8 cellular contexts compared by ENCODE assay signal in the genomic region with DNA sequence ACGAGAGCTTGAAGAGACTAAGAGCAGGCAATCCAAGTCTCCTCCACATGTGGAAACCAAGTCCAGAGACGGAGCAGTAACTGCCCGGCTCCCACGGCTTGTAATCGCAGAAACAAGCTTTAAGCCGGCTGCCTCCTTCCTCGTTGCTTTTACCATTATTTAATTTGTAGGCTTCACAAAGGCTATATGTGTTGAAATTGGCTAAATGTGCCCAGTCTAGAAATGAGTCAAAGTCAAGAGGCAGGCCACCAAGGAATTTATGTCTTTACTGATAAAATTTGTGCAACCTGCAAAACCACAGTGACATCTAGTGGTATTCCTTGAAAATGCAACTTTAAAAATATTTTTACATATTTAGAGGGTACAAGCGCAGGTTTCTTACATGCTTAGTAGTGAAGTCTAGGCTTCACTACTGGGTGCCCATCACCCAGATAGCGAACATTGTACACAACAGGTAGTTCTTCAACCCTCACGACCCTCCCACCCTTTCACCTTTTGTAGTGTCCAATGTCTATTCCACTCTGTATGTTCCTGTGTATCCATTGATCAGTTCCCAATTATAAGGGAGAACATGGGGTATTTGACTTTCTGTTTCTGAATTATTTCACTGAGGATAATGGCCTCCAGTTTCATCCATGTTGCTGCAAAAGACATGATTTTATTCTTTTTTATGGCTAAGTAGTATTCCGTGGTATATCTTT. TPM values are rescaled to one million over a fixed set of nuclear protein-coding genes. Genes with fewer than 3 reads are reported as not detected.
DNase-seq lines count a peak whose midpoint lies in the region; ATAC-seq and TF ChIP-seq lines count a peak whose summit lies in the region.

No MANE protein-coding gene starts in this region.

- dilution Hi-C loops in mammary epithelial cell (cut with HindIII; ENCODE audit: low sequenced_read_pairs), result no loop called here

- H3K36me3 ChIP-seq in mammary epithelial cell (ENCODE audit: insufficient read depth, low read length) (no peaks in the 10 kb centered on the region), tibial artery (no peaks in the 10 kb centered on the region)

- no peaks in the 10 kb centered on the region for H3K27me3 ChIP-seq in mammary epithelial cell (ENCODE audit: insufficient read depth, low read length)
- no peaks in the 10 kb centered on the region for H3K27me3 ChIP-seq in tibial artery

- intact Hi-C loops in mammary epithelial cell (cut with micrococcal nuclease), result loop anchor here (1.0 to 10.0 kb wide), 5 partner anchors 438 to 1371 kb away; no protein-coding TSS in a partner anchor
- intact Hi-C loops in left colon (cut with DNase I, micrococcal nuclease), result no loop called here
- intact Hi-C loops in tibial artery (cut with DNase I; ENCODE audit: low total_unique reads), result loop anchor here (10.0 kb wide), 1 partner anchor 1058 kb away; no protein-coding TSS in a partner anchor

- H4K20me1 ChIP-seq in mammary epithelial cell (ENCODE audit: insufficient read depth, low read length), result no peaks in the 10 kb centered on the region

- no peak overlapping the region for H3K4me3 ChIP-seq in mammary epithelial cell (replicated peaks in 1 of 3; ENCODE audit: insufficient read depth in 1 of 3, low read depth in 2 of 3, low read length in 3 of 3)
- peak overlapping the region; percentile 11 to 19 for H3K4me3 ChIP-seq in tibial artery

- no TSS peak for BruUV-seq in mammary epithelial cell (replicated peaks; lab: Mats Ljungman, UMichigan)

- 47% methylated on average over 6 of the region's 11 CpGs for WGBS in mammary epithelial cell (ENCODE audit: low coverage, missing lambda C conversion rate)

- in situ Hi-C loops in mammary epithelial cell (cut with MboI; ENCODE audit: low sequenced_read_pairs in 2 of 2), result no loop called here

- no peak overlapping the region for H3K4me2 ChIP-seq in mammary epithelial cell (ENCODE audit: insufficient read depth, low read depth, low read length)

- H3K27ac ChIP-seq in mammary epithelial cell (ENCODE audit: insufficient read depth, low read depth, low read length), result no peak overlapping the region
- H3K27ac ChIP-seq in tibial artery, result peak overlapping the region; percentile 48 to 72

- CTCF ChIA-PET in mammary epithelial cell (lab: Charles Lee; ENCODE audit: low non-redundant PET), result no interaction called here

- ATAC-seq in HG02852 (IDR thresholded peaks at IDR 0.05; ENCODE audit: unreplicated experiment) (peak; percentile 60), left colon (peak; percentile 50)

- TF ChIP-seq CTCF in mammary epithelial cell (conservative IDR thresholded peaks at IDR 0.05 in 1 of 2, IDR thresholded peaks at IDR 0.05 in 1 of 2; ENCODE audit: extremely low read depth in 1 of 2, insufficient read depth in 1 of 2, low read depth in 1 of 2, low read length in 2 of 2) (peak; percentile 62 to 69), tibial artery (IDR thresholded peaks at IDR 0.05) (peak; percentile 76 to 87)

- DNase-seq in NCI-H2081 (lab: John Stamatoyannopoulos, UW) (peak; percentile 25 to 27), NCI-H2081 treated with DMSO at 0.1 percent for 48 hours (lab: John Stamatoyannopoulos, UW) (no peak), NCI-H69 (lab: John Stamatoyannopoulos, UW) (peak; percentile 47), mammary epithelial cell (peak; percentile 38), left colon (no peak), tibial artery (peak; percentile 33 to 69)
- no peak for DNase-seq in stimulated activated CD4-positive, alpha-beta T cell treated with anti-CD3 and anti-CD28 coated beads, Interleukin-4, amount 100 ng/mL, for 24 hours

- no peak overlapping the region for H3K9ac ChIP-seq in mammary epithelial cell (ENCODE audit: insufficient read depth, low read length)

- H3K9me3 ChIP-seq in mammary epithelial cell (replicated peaks; ENCODE audit: insufficient read depth, low read length), result no peaks in the 10 kb centered on the region
- no peaks in the 10 kb centered on the region for H3K9me3 ChIP-seq in tibial artery

- H3K4me1 ChIP-seq in mammary epithelial cell (ENCODE audit: insufficient read depth, low read length), result no peaks in the 10 kb centered on the region
- peaks cover 0 to 14% (median 3%) of the 10 kb centered on the region in 4 donors for H3K4me1 ChIP-seq in tibial artery

- no peak overlapping the region for H2AFZ ChIP-seq in mammary epithelial cell (ENCODE audit: low read depth, low read length)

- no peaks in the 10 kb centered on the region for H3K79me2 ChIP-seq in mammary epithelial cell (ENCODE audit: insufficient read depth, low read length)

RNA-seq across cellular contexts. Expression of a gene that starts 33.5 kb away (rescaled TPM):
- total RNA-seq in mammary epithelial cell (under 1 TPM in 1 of 2 donors, not detected in 1; under 0.01 TPM), left colon (1 to 10 TPM; 3.4 to 8.2 TPM)
- polyA plus RNA-seq in mammary epithelial cell, result not detected
- polyA minus RNA-seq in mammary epithelial cell, result not detected

Comparison
In these comparisons a context has a peak if more than half of its experiments do, and no peak if none do; other contexts are left out.
1. DNase-seq: peak in NCI-H2081 (2 of 2), NCI-H69 (single experiment), mammary epithelial cell (single experiment) and tibial artery (2 of 2); none in NCI-H2081 treated with DMSO at 0.1 percent for 48 hours (single experiment), left colon (0 of 2) and stimulated activated CD4-positive, alpha-beta T cell treated with anti-CD3 and anti-CD28 coated beads, Interleukin-4, amount 100 ng/mL, for 24 hours (single experiment).
2. H3K4me3 ChIP-seq: peak in tibial artery (2 of 2); none in mammary epithelial cell (0 of 3).
3. RNA of a gene that starts 33.5 kb away (total RNA-seq): 3.4 to 8.2 TPM in left colon; under 0.01 TPM in mammary epithelial cell; every median in the first group is over 4 times any median in the second.
4. intact Hi-C loops: an anchor here in mammary epithelial cell (1.0 to 10.0 kb wide) and tibial artery (10.0 kb wide); none called in left colon.